Comparison of ENCODE assay signal across 13 cellular contexts in genomic region chr6:163738725-163739124, GRCh38.
A peak's percentile ranks its signal among the peaks of the same experiment; 100 is the strongest.
DNase-seq lines count a peak whose midpoint lies in the region; ATAC-seq and TF ChIP-seq lines count a peak whose summit lies in the region.
"Had no signal": no experiment of that assay in that cellular context is flagged by ENCODE, and none has a peak within 500 bp of the region (broad histone marks: within the 10 kb centered on the region; RNA-seq: fewer than 3 reads in every experiment).

No MANE protein-coding gene starts in this region.

- H3K4me1 Mint-ChIP-seq in brain, result peaks cover 47% of the 10 kb centered on the region
- H3K4me1 Mint-ChIP-seq: activated T-helper 17 cell treated with anti-CD3 and anti-CD28 coated beads, Interleukin-2, amount 50 U/mL, for 72 hours had no signal

- ATAC-seq in GM18499 (IDR thresholded peaks at IDR 0.05; ENCODE audit: insufficient read depth, unreplicated experiment) (peak; percentile 80), GM21515 (IDR thresholded peaks at IDR 0.05; ENCODE audit: unreplicated experiment) (peak; percentile 51), HG03103 (IDR thresholded peaks at IDR 0.05; ENCODE audit: low read depth, unreplicated experiment) (peak; percentile 61)
- ATAC-seq: activated T-helper 17 cell treated with anti-CD3 and anti-CD28 coated beads, Interleukin-2, amount 50 U/mL, for 72 hours had no signal

- TF ChIP-seq CTCF in brain (conservative IDR thresholded peaks at IDR 0.05) (no peak), GM13976 (IDR thresholded peaks at IDR 0.05; ENCODE audit: borderline replicate concordance, control extremely low read depth, extremely low read depth, insufficient read depth, missing control alignments) (no peak)

- DNase-seq in NCI-H1417 (lab: John Stamatoyannopoulos, UW), result no peak
- DNase-seq in GM13976 (ENCODE audit: low spot score), result no peak
- DNase-seq in activated T-cell treated with anti-CD3 and anti-CD28 coated beads, Interleukin-2, amount 50 U/mL, for 1 hour, result no peak
- DNase-seq in NCI-H1436 (lab: John Stamatoyannopoulos, UW), result no peak
- DNase-seq: activated CD4-positive, CD25-positive, alpha-beta regulatory T cell; NCI-H1092; NCI-H748 treated with DMSO at 0.1 percent for 48 hours; testis had no signal

- H3K27ac Mint-ChIP-seq in brain, result peak overlapping the region in 3 of 5 experiments; percentile 16 to 50 (median 24)
- H3K27ac Mint-ChIP-seq: activated T-helper 17 cell treated with anti-CD3 and anti-CD28 coated beads, Interleukin-2, amount 50 U/mL, for 72 hours had no signal

- H3K36me3 Mint-ChIP-seq in brain, result no peaks in the 10 kb centered on the region

- peaks cover 3 to 18% (median 11%) of the 10 kb centered on the region in 5 experiments for H3K9me3 Mint-ChIP-seq in brain
- H3K9me3 Mint-ChIP-seq: activated T-helper 17 cell treated with anti-CD3 and anti-CD28 coated beads, Interleukin-2, amount 50 U/mL, for 72 hours had no signal

- in situ Hi-C loops in GM13976 (cut with MboI; ENCODE audit: low sequenced_read_pairs, unreplicated experiment), result no loop called here

- no peak overlapping the region for H3K4me3 Mint-ChIP-seq in brain
- H3K4me3 Mint-ChIP-seq: activated T-helper 17 cell treated with anti-CD3 and anti-CD28 coated beads, Interleukin-2, amount 50 U/mL, for 72 hours had no signal

- peaks cover 4% of the 10 kb centered on the region for H3K27me3 Mint-ChIP-seq in brain
- H3K27me3 Mint-ChIP-seq: activated T-helper 17 cell treated with anti-CD3 and anti-CD28 coated beads, Interleukin-2, amount 50 U/mL, for 72 hours had no signal
